Comparison of ENCODE assay signal across 23 cellular contexts in genomic region chr3:12829404-12829803, GRCh38.
"Had no signal": no experiment of that assay in that cellular context is flagged by ENCODE, and none has a peak within 500 bp of the region (broad histone marks: within the 10 kb centered on the region; RNA-seq: fewer than 3 reads in every experiment).

No MANE protein-coding gene starts in this region.

- H3K4me1 Mint-ChIP-seq: natural killer cell had no signal

- DNase-seq: dermis blood vessel endothelial cell; effector memory CD4-positive, alpha-beta T cell; gastrocnemius medialis; head of caudate nucleus; kidney; natural killer cell; occipital lobe; ovary; psoas muscle; right cardiac atrium; sigmoid colon; stimulated activated CD4-positive, alpha-beta T cell treated with anti-CD3 and anti-CD28 coated beads, Interleukin-2, amount 100 ng/mL, for 24 hours; stimulated activated CD4-positive, alpha-beta T cell treated with anti-CD3 and anti-CD28 coated beads, Interleukin-4, amount 100 ng/mL, for 24 hours; stimulated activated naive CD8-positive, alpha-beta T cell treated with anti-CD3 and anti-CD28 coated beads, Interleukin-15, Interleukin-2, amounts not matched to agents 100 U/mL and 50 U/mL, for 24 hours; substantia nigra; testis; tibial artery had no signal

- H3K36me3 ChIP-seq: ovary had no signal

- ATAC-seq: gastrocnemius medialis; left lobe of liver; natural killer cell; psoas muscle; stimulated activated effector memory CD8-positive, alpha-beta T cell treated with anti-CD3 and anti-CD28 coated beads, Interleukin-12 subunit alpha, Interleukin-12 subunit beta, amount 100 ng/mL, for 72 hours; stimulated activated naive CD8-positive, alpha-beta T cell treated with anti-CD3 and anti-CD28 coated beads, Interleukin-15, Interleukin-2, amounts not matched to agents 100 U/mL and 50 U/mL, for 24 hours had no signal

- H3K4me3 ChIP-seq: coronary artery, gastrocnemius medialis, lung, ovary, psoas muscle, sigmoid colon, testis, tibial artery had no signal

- H3K9me3 Mint-ChIP-seq: memory B cell; natural killer cell; stimulated activated effector memory CD8-positive, alpha-beta T cell treated with anti-CD3 and anti-CD28 coated beads, Interleukin-12 subunit alpha, Interleukin-12 subunit beta, amount 100 ng/mL, for 72 hours; type B pancreatic cell had no signal

- H3K36me3 Mint-ChIP-seq: natural killer cell had no signal

- H3K9me3 ChIP-seq: gastrocnemius medialis, ovary, psoas muscle, sigmoid colon, testis, tibial artery had no signal

- H3K27me3 ChIP-seq: gastrocnemius medialis, ovary, sigmoid colon, testis, tibial artery had no signal

- H3K4me3 Mint-ChIP-seq: memory B cell; natural killer cell; stimulated activated effector memory CD8-positive, alpha-beta T cell treated with anti-CD3 and anti-CD28 coated beads, Interleukin-12 subunit alpha, Interleukin-12 subunit beta, amount 100 ng/mL, for 72 hours; type B pancreatic cell had no signal

- H3K27me3 Mint-ChIP-seq: memory B cell, type B pancreatic cell had no signal

- H3K27ac ChIP-seq: coronary artery, ovary, psoas muscle, sigmoid colon, testis, tibial artery had no signal

- H3K4me1 ChIP-seq: psoas muscle, sigmoid colon, testis, tibial artery had no signal

- H3K27ac Mint-ChIP-seq: memory B cell; natural killer cell; stimulated activated effector memory CD8-positive, alpha-beta T cell treated with anti-CD3 and anti-CD28 coated beads, Interleukin-12 subunit alpha, Interleukin-12 subunit beta, amount 100 ng/mL, for 72 hours; type B pancreatic cell had no signal
